In the genomic region with DNA sequence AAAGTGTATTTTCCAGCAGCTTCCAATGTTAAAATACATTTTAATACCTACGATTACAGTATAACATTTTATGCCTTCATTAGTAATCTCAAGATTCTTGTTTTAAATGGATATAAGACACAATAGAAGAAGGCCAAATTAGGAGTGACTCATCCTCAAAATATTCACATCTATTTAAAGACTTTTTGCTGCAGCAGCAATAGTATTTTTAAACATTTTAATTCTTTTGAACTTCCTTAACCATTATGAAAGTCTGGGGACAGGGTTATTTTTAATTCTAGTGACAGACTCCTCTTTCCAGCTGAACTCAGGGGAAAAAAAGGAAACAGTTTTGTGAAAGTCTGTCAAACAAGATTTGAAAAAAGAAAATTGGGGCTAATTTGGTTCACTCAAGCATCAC, we compare ENCODE assay signal across 14 cellular contexts.
DNase-seq lines count a peak whose midpoint lies in the region; TF ChIP-seq lines count a peak whose summit lies in the region.
"Had no signal": no experiment of that assay in that cellular context is flagged by ENCODE, and none has a peak within 500 bp of the region (broad histone marks: within the 10 kb centered on the region; RNA-seq: fewer than 3 reads in every experiment).

No MANE protein-coding gene starts in this region.

- in situ Hi-C loops in G401 (cut with HindIII; ENCODE audit: low sequenced_read_pairs), result no loop called here

- H3K9ac ChIP-seq in SK-N-MC (ENCODE audit: insufficient read length) (no peak overlapping the region), skeletal muscle tissue (ENCODE audit: low read depth in 1 of 3, low read length in 3 of 3) (peak overlapping the region in 1 of 3 donors; percentile 41)

- DNase-seq in DMS53 (lab: John Stamatoyannopoulos, UW) (peak; percentile 52), DMS53 treated with DMSO at 0.1 percent for 48 hours (lab: John Stamatoyannopoulos, UW; ENCODE audit: unreplicated experiment) (no peak), SK-N-MC (ENCODE audit: low read depth, low spot score) (peak; percentile 18), globus pallidus (ENCODE audit: low spot score) (peak; percentile 13), WERI-Rb-1 (no peak), G401 (ENCODE audit: low spot score) (no peak), NCI-H2081 treated with DMSO at 0.1 percent for 48 hours (lab: John Stamatoyannopoulos, UW) (no peak)
- DNase-seq: activated CD8-positive, alpha-beta memory T cell treated with anti-CD3 and anti-CD28 coated beads, Interleukin-2, amount 10 ng/mL, durations not matched to agents 7 days and 5 days; effector memory CD8-positive, alpha-beta T cell; heart right ventricle; naive thymus-derived CD8-positive, alpha-beta T cell; sigmoid colon had no signal

- peaks cover 0 to 4% (median 3%) of the 10 kb centered on the region in 3 donors for H3K4me1 ChIP-seq in skeletal muscle tissue (ENCODE audit: control insufficient read depth in 3 of 3, insufficient read depth in 3 of 3, low read length in 3 of 3)

- H3K27ac ChIP-seq in SK-N-MC (peak overlapping the region; percentile 0; the same call in 1 of the 2 replicates), skeletal muscle tissue (ENCODE audit: low read depth, low read length) (peak overlapping the region; percentile 70), WERI-Rb-1 (no peak overlapping the region)
- H3K27ac ChIP-seq: 22Rv1, heart right ventricle had no signal

- H3K27me3 ChIP-seq in skeletal muscle tissue (ENCODE audit: control insufficient read depth in 3 of 3, insufficient read depth in 3 of 3, low read length in 3 of 3) (no peaks in the 10 kb centered on the region), WERI-Rb-1 (ENCODE audit: insufficient read depth, low read depth, severe bottlenecking) (no peaks in the 10 kb centered on the region)
- H3K27me3 ChIP-seq: heart right ventricle, sigmoid colon had no signal

- no peak for TF ChIP-seq CTCF in WERI-Rb-1 (IDR thresholded peaks at IDR 0.05; ENCODE audit: low read depth, low read length)

- H3K36me3 ChIP-seq in SK-N-MC (ENCODE audit: insufficient read depth, low read length), result no peaks in the 10 kb centered on the region
- no peaks in the 10 kb centered on the region for H3K36me3 ChIP-seq in skeletal muscle tissue (ENCODE audit: control insufficient read depth in 3 of 3, insufficient read depth in 3 of 3, low read length in 3 of 3)
- H3K36me3 ChIP-seq in WERI-Rb-1, result no peaks in the 10 kb centered on the region
- H3K36me3 ChIP-seq: heart right ventricle, sigmoid colon had no signal

- H3K4me3 ChIP-seq in SK-N-MC, result no peak overlapping the region
- peak overlapping the region in 1 of 3 donors; percentile 29 for H3K4me3 ChIP-seq in skeletal muscle tissue (ENCODE audit: low read length in 3 of 3)
- no peak overlapping the region for H3K4me3 ChIP-seq in WERI-Rb-1 (ENCODE audit: low read depth, low read length)
- H3K4me3 ChIP-seq: heart right ventricle, sigmoid colon had no signal

- H3K9me3 ChIP-seq in SK-N-MC (ENCODE audit: low read depth, low read length) (no peaks in the 10 kb centered on the region), skeletal muscle tissue (ENCODE audit: control insufficient read depth in 3 of 3, low read length in 3 of 3) (no peaks in the 10 kb centered on the region), WERI-Rb-1 (ENCODE audit: severe bottlenecking) (no peaks in the 10 kb centered on the region)
- H3K9me3 ChIP-seq: heart right ventricle, sigmoid colon had no signal

Comparison
In these comparisons a context has a peak if more than half of its experiments do, and no peak if none do; other contexts are left out.
1. DNase-seq: peak in DMS53 (single experiment), SK-N-MC (single experiment) and globus pallidus (single experiment); none in DMS53 treated with DMSO at 0.1 percent for 48 hours (single experiment), WERI-Rb-1 (single experiment), G401 (single experiment) and NCI-H2081 treated with DMSO at 0.1 percent for 48 hours (single experiment).